In genomic region chr10:47311193-47311899, GRCh38 we compare ENCODE assay signal across 12 cellular contexts. TPM values are rescaled to one million over a fixed set of nuclear protein-coding genes. Genes with fewer than 3 reads are reported as not detected.
DNase-seq lines count a peak whose midpoint lies in the region; ATAC-seq and FAIRE-seq lines count a peak whose summit lies in the region.
"Had no signal": no experiment of that assay in that cellular context is flagged by ENCODE, and none has a peak within 500 bp of the region (broad histone marks: within the 10 kb centered on the region; RNA-seq: fewer than 3 reads in every experiment).

No MANE protein-coding gene starts in this region.

- peak overlapping the region; percentile 89 for H3K27ac Mint-ChIP-seq in activated naive CD8-positive, alpha-beta T cell treated with anti-CD3 and anti-CD28 coated beads, Interleukin-2, amount 10 ng/mL, durations not matched to agents 7 days and 5 days
- H3K27ac Mint-ChIP-seq in stimulated activated naive B cell treated with anti-CD40 and anti-IgM and Interleukin-4, amounts not matched to agents 10 μg/mL and 1 μg/mL and 100 μg/mL, for 72 hours: no peak overlapping the region
- H3K27ac Mint-ChIP-seq: immature natural killer cell had no signal

- no peak for FAIRE-seq in HTR-8/SVneo (lab: Jason Lieb, UNC)
- FAIRE-seq: bronchial epithelial cell had no signal

- no peaks in the 10 kb centered on the region for H3K36me3 Mint-ChIP-seq in activated naive CD8-positive, alpha-beta T cell treated with anti-CD3 and anti-CD28 coated beads, Interleukin-2, amount 10 ng/mL, durations not matched to agents 7 days and 5 days
- no peaks in the 10 kb centered on the region for H3K36me3 Mint-ChIP-seq in stimulated activated naive B cell treated with anti-CD40 and anti-IgM and Interleukin-4, amounts not matched to agents 10 μg/mL and 1 μg/mL and 100 μg/mL, for 72 hours
- H3K36me3 Mint-ChIP-seq: immature natural killer cell had no signal

- peak overlapping the region; percentile 47 for H3K4me3 Mint-ChIP-seq in activated naive CD8-positive, alpha-beta T cell treated with anti-CD3 and anti-CD28 coated beads, Interleukin-2, amount 10 ng/mL, durations not matched to agents 7 days and 5 days
- H3K4me3 Mint-ChIP-seq in stimulated activated naive B cell treated with anti-CD40 and anti-IgM and Interleukin-4, amounts not matched to agents 10 μg/mL and 1 μg/mL and 100 μg/mL, for 72 hours: no peak overlapping the region
- H3K4me3 Mint-ChIP-seq: immature natural killer cell had no signal

- peak; percentile 86 for ATAC-seq in activated naive CD8-positive, alpha-beta T cell treated with anti-CD3 and anti-CD28 coated beads, Interleukin-2, amount 10 ng/mL, durations not matched to agents 7 days and 5 days (ENCODE audit: low read depth)
- peak; percentile 8 to 12 for ATAC-seq in stimulated activated naive B cell treated with anti-CD40 and anti-IgM and Interleukin-4, amounts not matched to agents 10 μg/mL and 1 μg/mL and 100 μg/mL, for 72 hours (replicated peaks)
- no peak for ATAC-seq in GM19463 (IDR thresholded peaks at IDR 0.05; ENCODE audit: unreplicated experiment)

- DNase-seq in activated CD8-positive, alpha-beta memory T cell treated with anti-CD3 and anti-CD28 coated beads for 24 hours: peak; percentile 74
- DNase-seq in activated CD8-positive, alpha-beta memory T cell treated with anti-CD3 and anti-CD28 coated beads, Interleukin-2, amount 50 U/mL, for 4 hours: no peak
- DNase-seq in T follicular helper cell (ENCODE audit: low read depth) (peak; percentile 42), HTR-8/SVneo (ENCODE audit: insufficient read length, low spot score) (no peak), GDM1 (lab: John Stamatoyannopoulos, UW) (no peak)
- DNase-seq in activated naive CD8-positive, alpha-beta T cell treated with anti-CD3 and anti-CD28 coated beads, Interleukin-2, amount 10 ng/mL, durations not matched to agents 7 days and 5 days: peak; percentile 65
- no peak for DNase-seq in stimulated activated naive B cell treated with anti-CD40 and anti-IgM and Interleukin-4, amounts not matched to agents 10 μg/mL and 1 μg/mL and 100 μg/mL, for 72 hours

- peaks cover 20% of the 10 kb centered on the region for H3K4me1 Mint-ChIP-seq in activated naive CD8-positive, alpha-beta T cell treated with anti-CD3 and anti-CD28 coated beads, Interleukin-2, amount 10 ng/mL, durations not matched to agents 7 days and 5 days
- H3K4me1 Mint-ChIP-seq in stimulated activated naive B cell treated with anti-CD40 and anti-IgM and Interleukin-4, amounts not matched to agents 10 μg/mL and 1 μg/mL and 100 μg/mL, for 72 hours: peaks cover 3% of the 10 kb centered on the region in 2 donors
- H3K4me1 Mint-ChIP-seq: immature natural killer cell had no signal

- no peaks in the 10 kb centered on the region for H3K27me3 Mint-ChIP-seq in activated naive CD8-positive, alpha-beta T cell treated with anti-CD3 and anti-CD28 coated beads, Interleukin-2, amount 10 ng/mL, durations not matched to agents 7 days and 5 days
- H3K27me3 Mint-ChIP-seq in stimulated activated naive B cell treated with anti-CD40 and anti-IgM and Interleukin-4, amounts not matched to agents 10 μg/mL and 1 μg/mL and 100 μg/mL, for 72 hours: peaks cover 13 to 29% of the 10 kb centered on the region in 2 donors

- no peaks in the 10 kb centered on the region for H3K9me3 Mint-ChIP-seq in activated naive CD8-positive, alpha-beta T cell treated with anti-CD3 and anti-CD28 coated beads, Interleukin-2, amount 10 ng/mL, durations not matched to agents 7 days and 5 days
- no peaks in the 10 kb centered on the region for H3K9me3 Mint-ChIP-seq in stimulated activated naive B cell treated with anti-CD40 and anti-IgM and Interleukin-4, amounts not matched to agents 10 μg/mL and 1 μg/mL and 100 μg/mL, for 72 hours
- H3K9me3 Mint-ChIP-seq: immature natural killer cell had no signal

- POLR2A ChIA-PET in activated naive CD8-positive, alpha-beta T cell treated with anti-CD3 and anti-CD28 coated beads, Interleukin-2, amount 10 ng/mL, durations not matched to agents 7 days and 5 days (lab: Charles Lee): interaction anchor here (0.7 to 3.5 kb wide), 10 partner anchors 9 to 287 kb away, joined by 3 to 27 read pairs (median 3); no protein-coding TSS in a partner anchor

RNA-seq across cellular contexts. Expression of gene GDF2, which starts 10.9 kb away (rescaled TPM):
- not detected for total RNA-seq in activated naive CD8-positive, alpha-beta T cell treated with anti-CD3 and anti-CD28 coated beads, Interleukin-2, amount 10 ng/mL, durations not matched to agents 7 days and 5 days
- total RNA-seq: bronchial epithelial cell, SJCRH30, smooth muscle cell had no signal

RNA-seq across cellular contexts. Expression of gene GDF10, which starts 11.3 kb away (rescaled TPM):
- total RNA-seq in activated naive CD8-positive, alpha-beta T cell treated with anti-CD3 and anti-CD28 coated beads, Interleukin-2, amount 10 ng/mL, durations not matched to agents 7 days and 5 days: under 1 TPM; 0.11 TPM
- total RNA-seq: bronchial epithelial cell, SJCRH30 had no signal

RNA-seq across cellular contexts. Expression of gene RBP3, which starts 36.8 kb away (rescaled TPM):
- total RNA-seq in activated naive CD8-positive, alpha-beta T cell treated with anti-CD3 and anti-CD28 coated beads, Interleukin-2, amount 10 ng/mL, durations not matched to agents 7 days and 5 days: not detected
- total RNA-seq: bronchial epithelial cell, SJCRH30, smooth muscle cell had no signal

Comparison
In these comparisons a context has a peak if more than half of its experiments do, and no peak if none do; other contexts are left out.
1. DNase-seq: peak in activated CD8-positive, alpha-beta memory T cell treated with anti-CD3 and anti-CD28 coated beads for 24 hours (single experiment), T follicular helper cell (single experiment) and activated naive CD8-positive, alpha-beta T cell treated with anti-CD3 and anti-CD28 coated beads, Interleukin-2, amount 10 ng/mL, durations not matched to agents 7 days and 5 days (single experiment); none in activated CD8-positive, alpha-beta memory T cell treated with anti-CD3 and anti-CD28 coated beads, Interleukin-2, amount 50 U/mL, for 4 hours (single experiment), stimulated activated naive B cell treated with anti-CD40 and anti-IgM and Interleukin-4, amounts not matched to agents 10 μg/mL and 1 μg/mL and 100 μg/mL, for 72 hours (single experiment), HTR-8/SVneo (single experiment) and GDM1 (single experiment).